Comparison of ENCODE assay signal across 8 cellular contexts in genomic region chr6:45231660-45232059, GRCh38.
"Had no signal": no experiment of that assay in that cellular context is flagged by ENCODE, and none has a peak within 500 bp of the region (broad histone marks: within the 10 kb centered on the region; RNA-seq: fewer than 3 reads in every experiment).

No MANE protein-coding gene starts in this region.

- FAIRE-seq: G401.6, GM12878, GM12891, GM12892, GM18507, GM19239 had no signal

- DNase-seq: GDM1, GF-D8 had no signal

- H3K4me3 ChIP-seq: GM12878 had no signal

- ATAC-seq: GM12878 had no signal
